Comparison of ENCODE assay signal across 16 cellular contexts in the genomic region with DNA sequence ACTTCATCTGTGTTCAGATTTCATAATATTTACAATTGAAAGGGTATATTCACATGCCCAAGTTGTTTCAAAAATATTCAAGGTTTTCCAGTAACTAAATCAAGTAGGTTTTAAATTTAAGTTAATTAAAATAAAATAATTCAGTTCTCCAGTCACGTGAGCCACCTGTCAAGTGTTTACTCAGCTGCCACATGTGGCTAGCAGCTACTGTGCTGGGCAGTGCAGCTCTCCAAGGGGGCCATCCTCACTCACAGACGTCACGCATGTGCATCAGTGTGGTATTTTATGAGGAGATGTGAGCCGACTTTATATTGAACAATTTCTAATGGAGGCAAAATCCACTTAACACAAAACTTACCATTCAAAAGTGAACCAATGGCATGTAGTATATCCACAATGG.
DNase-seq lines count a peak whose midpoint lies in the region; ATAC-seq, FAIRE-seq and TF ChIP-seq lines count a peak whose summit lies in the region.
"Had no signal": no experiment of that assay in that cellular context is flagged by ENCODE, and none has a peak within 500 bp of the region (broad histone marks: within the 10 kb centered on the region; RNA-seq: fewer than 3 reads in every experiment).

No MANE protein-coding gene starts in this region.

- no TSS peak for BruUV-seq in A673 (replicated peaks; lab: Mats Ljungman, UMichigan)

- no peak overlapping the region for H3K4me2 ChIP-seq in H1 (ENCODE audit: insufficient read depth in 1 of 2, low read depth in 2 of 2, low read length in 2 of 2)
- H3K4me2 ChIP-seq: BLaER1 treated with 17β-estradiol and CSF1 and Interleukin-3, amounts not matched to agents 10 nM and 100 nM; KMS-11 had no signal

- H3K4me3 ChIP-seq in H1 (ENCODE audit: extremely low read depth in 1 of 4, insufficient read depth in 2 of 4, low read depth in 3 of 4, low read length in 4 of 4) (no peak overlapping the region), A673 (ENCODE audit: low read depth, low read length, poor library complexity, severe bottlenecking) (no peak overlapping the region)
- H3K4me3 ChIP-seq: BLaER1 treated with 17β-estradiol and CSF1 and Interleukin-3, amounts not matched to agents 10 nM and 100 nM; mucosa of descending colon had no signal

- FAIRE-seq in H1 (lab: Jason Lieb, UNC): no peak
- FAIRE-seq: colon had no signal

- H3K27ac ChIP-seq in H1 (ENCODE audit: low read depth, low read length): no peak overlapping the region
- H3K27ac ChIP-seq in A673 (ENCODE audit: low read depth, low read length, poor library complexity, severe bottlenecking): no peak overlapping the region
- H3K27ac ChIP-seq: BLaER1 treated with 17β-estradiol and CSF1 and Interleukin-3, amounts not matched to agents 10 nM and 100 nM; KMS-11 had no signal

- H4K5ac ChIP-seq in H1 (ENCODE audit: insufficient read length, low read depth, low read length): no peak overlapping the region

- H4K20me1 ChIP-seq in H1 (replicated peaks in 1 of 2; ENCODE audit: control insufficient read depth in 1 of 2, insufficient read depth in 2 of 2, low read length in 2 of 2): peaks cover 0 to 11% of the 10 kb centered on the region in 2 experiments

- no peak for ATAC-seq in GM18517 (IDR thresholded peaks at IDR 0.05; ENCODE audit: unreplicated experiment)
- ATAC-seq: activated CD4-positive, alpha-beta T cell treated with anti-CD3 and anti-CD28 coated beads for 36 hours; left colon; mucosa of descending colon had no signal

- H3K4ac ChIP-seq in H1 (replicated peaks; ENCODE audit: insufficient read length, low read depth, low read length): no peak overlapping the region

- H2BK120ac ChIP-seq in H1 (replicated peaks; ENCODE audit: low read depth, low read length): no peak overlapping the region

- H4K8ac ChIP-seq in H1 (ENCODE audit: extremely low read depth, insufficient read depth, low read length): no peak overlapping the region

- POLR2A ChIA-PET in H1 (lab: Charles Lee; ENCODE audit: partially characterized antibody): no interaction called here
- POLR2A ChIA-PET in A673 (lab: Charles Lee; ENCODE audit: low non-redundant PET): no interaction called here

- DNase-seq in NCI-H2107 treated with DMSO at 0.1 percent for 48 hours (lab: John Stamatoyannopoulos, UW; ENCODE audit: unreplicated experiment): peak; percentile 49
- DNase-seq in NCI-H2107 (lab: John Stamatoyannopoulos, UW): no peak
- peak; percentile 83 for DNase-seq in NCI-H1105 treated with DMSO at 0.1 percent for 48 hours (lab: John Stamatoyannopoulos, UW)
- DNase-seq in NCI-H345 treated with DMSO at 0.1 percent for 48 hours (lab: John Stamatoyannopoulos, UW; ENCODE audit: unreplicated experiment): peak; percentile 86
- DNase-seq in H1 (ENCODE audit: low read depth in 1 of 2, low spot score in 2 of 2): no peak
- no peak for DNase-seq in activated gamma-delta T cell treated with Interleukin-2 at 50 U/mL for 16 hours
- DNase-seq in A673 (ENCODE audit: low spot score): no peak
- DNase-seq: activated CD4-positive, alpha-beta T cell treated with anti-CD3 and anti-CD28 coated beads for 36 hours; activated naive CD4-positive, alpha-beta T cell treated with anti-CD3 and anti-CD28 coated beads, Interleukin-2, amount 10 ng/mL, durations not matched to agents 7 days and 5 days; mucosa of descending colon; nucleus accumbens had no signal

- no peaks in the 10 kb centered on the region for H3K23me2 ChIP-seq in H1 (ENCODE audit: low read depth, low read length)

- H2BK12ac ChIP-seq in H1 (ENCODE audit: low read depth, low read length): no peak overlapping the region

- no peak for TF ChIP-seq POLR2A in H1 (IDR thresholded peaks at IDR 0.05; ENCODE audit: control extremely low read depth in 1 of 2, low read depth in 2 of 2, low read length in 2 of 2)

- H2AFZ ChIP-seq in H1 (ENCODE audit: low read length): no peak overlapping the region

- no peak for TF ChIP-seq CTCF in H1 (IDR thresholded peaks at IDR 0.05; ENCODE audit: control extremely low read depth in 1 of 3, insufficient read depth in 1 of 3, low read depth in 1 of 3, low read length in 3 of 3)
- TF ChIP-seq CTCF in A673 (conservative IDR thresholded peaks at IDR 0.05; ENCODE audit: low read depth, low read length): no peak

- H3K23ac ChIP-seq in H1 (ENCODE audit: insufficient read length): no peak overlapping the region

- H3K14ac ChIP-seq in H1 (ENCODE audit: insufficient read length): peak overlapping the region; percentile 43

- H3K18ac ChIP-seq in H1 (ENCODE audit: extremely low read depth, low read length): no peak overlapping the region

- intact Hi-C loops in A673 (cut with micrococcal nuclease; ENCODE audit: unreplicated experiment): no loop called here

- TF ChIP-seq EP300 in H1 (IDR thresholded peaks at IDR 0.05; ENCODE audit: borderline replicate concordance in 1 of 2, low read depth in 2 of 2, low read length in 2 of 2): no peak

- H4K91ac ChIP-seq in H1 (replicated peaks; ENCODE audit: insufficient read length, low read length): no peak overlapping the region

- H2BK20ac ChIP-seq in H1 (ENCODE audit: low read length): no peak overlapping the region

- no peak overlapping the region for H2BK15ac ChIP-seq in H1 (ENCODE audit: low read length)

- no peak overlapping the region for H3K9ac ChIP-seq in H1 (replicated peaks in 1 of 4; ENCODE audit: extremely low read depth in 1 of 4, low read depth in 3 of 4, low read length in 3 of 4)
- H3K9ac ChIP-seq: BLaER1 treated with 17β-estradiol and CSF1 and Interleukin-3, amounts not matched to agents 10 nM and 100 nM; KMS-11 had no signal

- no peaks in the 10 kb centered on the region for H3K9me3 ChIP-seq in H1 (ENCODE audit: insufficient read depth in 2 of 2, low read depth in 1 of 2, low read length in 1 of 2)
- H3K9me3 ChIP-seq in A673 (ENCODE audit: low read depth, low read length, poor library complexity, severe bottlenecking): no peaks in the 10 kb centered on the region
- H3K9me3 ChIP-seq: BLaER1 treated with 17β-estradiol and CSF1 and Interleukin-3, amounts not matched to agents 10 nM and 100 nM; mucosa of descending colon had no signal

- H2BK5ac ChIP-seq in H1 (ENCODE audit: low read depth, low read length): no peak overlapping the region

- H3K36me3 ChIP-seq in H1 (ENCODE audit: control insufficient read depth in 2 of 4, insufficient read depth in 4 of 4, low read length in 3 of 4) (peaks cover 0 to 9% (median 3%) of the 10 kb centered on the region in 4 experiments; a peak in 4 of 8 replicates), A673 (ENCODE audit: insufficient read depth, low read length, poor library complexity, severe bottlenecking) (peaks cover 7% of the 10 kb centered on the region)

- no peak overlapping the region for H3K56ac ChIP-seq in H1 (replicated peaks; ENCODE audit: insufficient read length, low read depth, low read length)

- H3K79me1 ChIP-seq in H1 (ENCODE audit: low read depth, low read length): peaks cover 3% of the 10 kb centered on the region; the same call in 1 of the 2 replicates

- CTCF ChIA-PET in H1 (lab: Charles Lee; ENCODE audit: partially characterized antibody) (no interaction called here), A673 (lab: Charles Lee) (no interaction called here)

- H3K27me3 ChIP-seq in H1 (replicated peaks in 1 of 4; ENCODE audit: control insufficient read depth in 3 of 4, extremely low read depth in 1 of 4, insufficient read depth in 3 of 4, low read length in 3 of 4): no peaks in the 10 kb centered on the region
- no peaks in the 10 kb centered on the region for H3K27me3 ChIP-seq in A673 (replicated peaks; ENCODE audit: insufficient read depth, low read depth, low read length, poor library complexity)
- H3K27me3 ChIP-seq: BLaER1 treated with 17β-estradiol and CSF1 and Interleukin-3, amounts not matched to agents 10 nM and 100 nM had no signal

- no peaks in the 10 kb centered on the region; a peak in 2 of 7 replicates for H3K4me1 ChIP-seq in H1 (replicated peaks in 1 of 4; ENCODE audit: control insufficient read depth in 3 of 4, insufficient read depth in 4 of 4, low read length in 3 of 4)
- peaks cover 21% of the 10 kb centered on the region for H3K4me1 ChIP-seq in A673 (ENCODE audit: insufficient read depth, low read length, poor library complexity, severe bottlenecking)
- H3K4me1 ChIP-seq: BLaER1 treated with 17β-estradiol and CSF1 and Interleukin-3, amounts not matched to agents 10 nM and 100 nM had no signal

- no peak for TF ChIP-seq RAD21 in H1 (IDR thresholded peaks at IDR 0.05 in 1 of 2, conservative IDR thresholded peaks at IDR 0.05 in 1 of 2; ENCODE audit: low read depth in 2 of 2, low read length in 2 of 2)

- WGBS in H1 (ENCODE audit: extremely low coverage in 1 of 2, insufficient coverage in 1 of 2, insufficient read length in 1 of 2, insufficient replicate concordance in 2 of 2, low coverage in 1 of 2, low lambda C conversion rate in 2 of 2, missing lambda C conversion rate in 1 of 2), 2 experiments: 93% methylated on average over 4 of the region's 4 CpGs; no CpG with 5 or more reads in 1 of the 2 experiments

- no peaks in the 10 kb centered on the region for H3K79me2 ChIP-seq in H1 (ENCODE audit: control insufficient read depth in 1 of 2, insufficient read depth in 2 of 2, low read length in 2 of 2)

- H2AK5ac ChIP-seq in H1 (ENCODE audit: low read depth, low read length): no peak overlapping the region

TF ChIP-seq in H1, 55 proteins besides CTCF, POLR2A, EP300 and RAD21:
- TF ChIP-seq EGR1 (IDR thresholded peaks at IDR 0.05; ENCODE audit: borderline replicate concordance, low read depth, low read length): no peak

Comparison
In these comparisons a context has a peak if more than half of its experiments do, and no peak if none do; other contexts are left out.
1. DNase-seq: peak in NCI-H2107 treated with DMSO at 0.1 percent for 48 hours (single experiment), NCI-H1105 treated with DMSO at 0.1 percent for 48 hours (single experiment) and NCI-H345 treated with DMSO at 0.1 percent for 48 hours (single experiment); none in NCI-H2107 (single experiment), H1 (0 of 2), activated gamma-delta T cell treated with Interleukin-2 at 50 U/mL for 16 hours (single experiment) and A673 (single experiment).